ENCODE assay signal across 9 cellular contexts in genomic region chr15:91857772-91858171, GRCh38. TPM values are rescaled to one million over a fixed set of nuclear protein-coding genes. Genes with fewer than 3 reads are reported as not detected.
DNase-seq lines count a peak whose midpoint lies in the region; ATAC-seq and TF ChIP-seq lines count a peak whose summit lies in the region.
"Had no signal": no experiment of that assay in that cellular context is flagged by ENCODE, and none has a peak within 500 bp of the region (broad histone marks: within the 10 kb centered on the region; RNA-seq: fewer than 3 reads in every experiment).

No MANE protein-coding gene starts in this region.

- H3K4me1 ChIP-seq in hepatocyte (ENCODE audit: insufficient read depth) = no peaks in the 10 kb centered on the region

- peak overlapping the region; percentile 62 for H3K27ac Mint-ChIP-seq in stimulated activated naive CD8-positive, alpha-beta T cell treated with anti-CD3 and anti-CD28 coated beads, Interleukin-15, Interleukin-2, amounts not matched to agents 100 ng/mL and 50 ng/mL, for 24 hours

- H3K27me3 Mint-ChIP-seq in stimulated activated naive CD8-positive, alpha-beta T cell treated with anti-CD3 and anti-CD28 coated beads, Interleukin-15, Interleukin-2, amounts not matched to agents 100 ng/mL and 50 ng/mL, for 24 hours = no peaks in the 10 kb centered on the region

- H3K4me2 ChIP-seq in hepatocyte = no peak overlapping the region

- no peaks in the 10 kb centered on the region for H3K9me3 Mint-ChIP-seq in stimulated activated naive CD8-positive, alpha-beta T cell treated with anti-CD3 and anti-CD28 coated beads, Interleukin-15, Interleukin-2, amounts not matched to agents 100 ng/mL and 50 ng/mL, for 24 hours

- no peak overlapping the region for H3K4me3 ChIP-seq in hepatocyte
- H3K4me3 ChIP-seq: SJSA1 had no signal

- H3K9me3 ChIP-seq in hepatocyte (ENCODE audit: low read depth) = no peaks in the 10 kb centered on the region
- H3K9me3 ChIP-seq: SJSA1 had no signal

- H2AFZ ChIP-seq in hepatocyte = no peak overlapping the region

- no peak for TF ChIP-seq CTCF in hepatocyte (IDR thresholded peaks at IDR 0.05; ENCODE audit: poor library complexity)

- H4K20me1 ChIP-seq in hepatocyte (ENCODE audit: insufficient read depth, poor library complexity, severe bottlenecking) = no peaks in the 10 kb centered on the region

- WGBS in hepatocyte (ENCODE audit: low lambda C conversion rate, missing lambda C conversion rate) = 85% methylated on average over 2 of the region's 2 CpGs

- H3K36me3 Mint-ChIP-seq in stimulated activated naive CD8-positive, alpha-beta T cell treated with anti-CD3 and anti-CD28 coated beads, Interleukin-15, Interleukin-2, amounts not matched to agents 100 ng/mL and 50 ng/mL, for 24 hours (ENCODE audit: low read depth) = no peaks in the 10 kb centered on the region

- H3K9me2 ChIP-seq in hepatocyte (replicated peaks; ENCODE audit: insufficient read depth) = no peaks in the 10 kb centered on the region

- peak; percentile 75 for DNase-seq in activated effector memory CD4-positive, alpha-beta T cell treated with anti-CD3 and anti-CD28 coated beads, Interleukin-2, amount 50 U/mL, for 16 hours
- DNase-seq in activated effector memory CD4-positive, alpha-beta T cell treated with Interleukin-2 at 50 U/mL for 16 hours = no peak
- DNase-seq in T-helper 1 cell (peak in 4 of 5 donors; percentile 30 to 86 (median 44)), NCI-H2227 treated with DMSO at 0.1 percent for 48 hours (lab: John Stamatoyannopoulos, UW) (no peak), hepatocyte (ENCODE audit: low spot score) (no peak), HPDE6-E6E7 (ENCODE audit: extremely low spot score) (no peak)

- H3K27me3 ChIP-seq in hepatocyte = peaks cover 31% of the 10 kb centered on the region

- peak; percentile 55 for ATAC-seq in HG02943 (IDR thresholded peaks at IDR 0.05; ENCODE audit: low read depth, unreplicated experiment)

- no peaks in the 10 kb centered on the region for H3K36me3 ChIP-seq in hepatocyte (replicated peaks; ENCODE audit: insufficient read depth, low read depth)
- H3K36me3 ChIP-seq: SJSA1 had no signal

- H3K27ac ChIP-seq in hepatocyte = no peak overlapping the region
- H3K27ac ChIP-seq: SJSA1 had no signal

- peaks cover 73% of the 10 kb centered on the region for H3K4me1 Mint-ChIP-seq in stimulated activated naive CD8-positive, alpha-beta T cell treated with anti-CD3 and anti-CD28 coated beads, Interleukin-15, Interleukin-2, amounts not matched to agents 100 ng/mL and 50 ng/mL, for 24 hours (ENCODE audit: low read depth)

- H3K79me2 ChIP-seq in hepatocyte = no peaks in the 10 kb centered on the region

- peak overlapping the region; percentile 46 for H3K4me3 Mint-ChIP-seq in stimulated activated naive CD8-positive, alpha-beta T cell treated with anti-CD3 and anti-CD28 coated beads, Interleukin-15, Interleukin-2, amounts not matched to agents 100 ng/mL and 50 ng/mL, for 24 hours

RNA-seq across cellular contexts. Expression of gene SLCO3A1, which starts 4.3 kb away (rescaled TPM):
- total RNA-seq in hepatocyte = 1.3 and 1.5 TPM in 2 replicates
- 4.5 and 5.4 TPM in 2 replicates for polyA plus RNA-seq in hepatocyte
- total RNA-seq: SJSA1 had no signal

Comparison
In these comparisons a context has a peak if more than half of its experiments do, and no peak if none do; other contexts are left out.
1. DNase-seq: peak in activated effector memory CD4-positive, alpha-beta T cell treated with anti-CD3 and anti-CD28 coated beads, Interleukin-2, amount 50 U/mL, for 16 hours (single experiment) and T-helper 1 cell (4 of 5); none in activated effector memory CD4-positive, alpha-beta T cell treated with Interleukin-2 at 50 U/mL for 16 hours (single experiment), NCI-H2227 treated with DMSO at 0.1 percent for 48 hours (single experiment), hepatocyte (single experiment) and HPDE6-E6E7 (single experiment).